In the genomic region with DNA sequence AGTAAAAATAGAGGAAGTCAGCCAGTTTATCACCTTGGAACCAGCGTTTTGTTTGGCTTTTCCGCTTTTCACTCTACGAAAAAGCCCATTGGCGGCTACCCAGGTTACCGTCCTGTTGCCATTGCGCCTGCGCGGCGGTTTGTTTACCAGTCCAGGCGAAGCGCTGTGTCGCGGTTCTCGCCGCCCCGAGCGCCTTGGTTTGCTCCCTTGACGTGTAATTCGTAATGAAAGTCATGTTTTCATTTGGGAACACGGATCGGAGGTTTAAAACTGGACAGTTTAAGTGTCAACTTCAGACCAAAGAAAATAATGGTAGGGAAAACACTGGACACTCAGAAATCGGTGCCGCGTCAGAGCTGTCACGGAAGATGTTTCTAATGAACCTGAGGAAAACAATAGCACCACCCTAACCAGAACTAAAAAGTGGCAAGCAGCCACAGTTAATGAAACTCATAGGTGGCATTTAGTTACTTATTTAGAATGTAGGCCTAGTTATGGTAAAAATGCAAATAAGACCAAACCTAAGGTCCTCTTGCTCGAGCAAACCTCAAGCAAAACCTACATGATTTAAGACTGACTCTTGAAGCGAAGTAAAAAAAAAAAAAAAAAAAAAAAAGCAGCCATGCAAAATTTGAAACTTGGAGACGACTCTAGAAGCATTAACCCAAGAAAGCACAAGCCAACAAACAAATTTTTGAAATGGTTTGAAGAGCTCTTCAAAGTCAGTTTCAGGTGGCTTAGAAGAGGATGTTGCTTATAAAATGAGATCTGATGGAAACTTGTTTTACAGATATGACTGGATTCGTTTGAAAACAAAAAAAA, we compare ENCODE assay signal across 8 cellular contexts. TPM values are rescaled to one million over a fixed set of nuclear protein-coding genes. Genes with fewer than 3 reads are reported as not detected.
A peak's percentile ranks its signal among the peaks of the same experiment; 100 is the strongest.
DNase-seq lines count a peak whose midpoint lies in the region; FAIRE-seq and TF ChIP-seq lines count a peak whose summit lies in the region.

No MANE protein-coding gene starts in this region.

- no peaks in the 10 kb centered on the region for H3K27me3 Mint-ChIP-seq in activated naive CD4-positive, alpha-beta T cell treated with anti-CD3 and anti-CD28 coated beads, Interleukin-2, amount 10 ng/mL, durations not matched to agents 7 days and 5 days

- H3K4me3 Mint-ChIP-seq in activated naive CD4-positive, alpha-beta T cell treated with anti-CD3 and anti-CD28 coated beads, Interleukin-2, amount 10 ng/mL, durations not matched to agents 7 days and 5 days = peak overlapping the region; percentile 81

- DNase-seq in Daoy (ENCODE audit: low read depth) (peak; percentile 92), H54 (ENCODE audit: insufficient read length, low spot score) (peak; percentile 54), LoVo (ENCODE audit: low spot score) (peak; percentile 97), SK-MEL-5 (ENCODE audit: low read depth, low spot score) (peak; percentile 89), globus pallidus (ENCODE audit: low spot score) (peak; percentile 89), occipital lobe (lab: John Stamatoyannopoulos, UW) (peak; percentile 80)
- peak; percentile 95 for DNase-seq in activated naive CD4-positive, alpha-beta T cell treated with anti-CD3 and anti-CD28 coated beads, Interleukin-2, amount 10 ng/mL, durations not matched to agents 7 days and 5 days

- H3K36me3 Mint-ChIP-seq in activated naive CD4-positive, alpha-beta T cell treated with anti-CD3 and anti-CD28 coated beads, Interleukin-2, amount 10 ng/mL, durations not matched to agents 7 days and 5 days = peaks cover 26% of the 10 kb centered on the region

- H3K4me1 Mint-ChIP-seq in activated naive CD4-positive, alpha-beta T cell treated with anti-CD3 and anti-CD28 coated beads, Interleukin-2, amount 10 ng/mL, durations not matched to agents 7 days and 5 days = peaks cover 62% of the 10 kb centered on the region

- in situ Hi-C loops in SK-MEL-5 (cut with HindIII; ENCODE audit: low pct_unique_long_range_greater_than_20kb, low sequenced_read_pairs) = no loop called here

- no peaks in the 10 kb centered on the region for H3K9me3 Mint-ChIP-seq in activated naive CD4-positive, alpha-beta T cell treated with anti-CD3 and anti-CD28 coated beads, Interleukin-2, amount 10 ng/mL, durations not matched to agents 7 days and 5 days

- TF ChIP-seq POLR2A in H54 (IDR thresholded peaks at IDR 0.05; ENCODE audit: low read depth, low read length) = peak; percentile 31; the same call in 1 of the 2 replicates

- CTCF ChIA-PET in activated naive CD4-positive, alpha-beta T cell treated with anti-CD3 and anti-CD28 coated beads, Interleukin-2, amount 10 ng/mL, durations not matched to agents 7 days and 5 days (lab: Charles Lee) = interaction anchor here (0.9 to 1.5 kb wide), 4 partner anchors 18 to 51 kb away, joined by 3 to 4 read pairs (median 4); no protein-coding TSS in a partner anchor

- H3K27ac Mint-ChIP-seq in activated naive CD4-positive, alpha-beta T cell treated with anti-CD3 and anti-CD28 coated beads, Interleukin-2, amount 10 ng/mL, durations not matched to agents 7 days and 5 days = peak overlapping the region; percentile 100

- FAIRE-seq in H54 (lab: Jason Lieb, UNC) = peak; percentile 87

- peak overlapping the region; percentile 99 for H3K27ac ChIP-seq in temporal lobe (ENCODE audit: low read depth, low read length)

RNA-seq across cellular contexts. Expression of a gene that starts 0.8 kb away (rescaled TPM):
- total RNA-seq in Daoy (2014; rRNA removed; shearing (Covaris generic)) = 0.40 TPM in 1 of 2 replicates, not detected in the other
- total RNA-seq in SK-MEL-5 (2014; rRNA removed; shearing (Covaris generic)) = 20.5 and 22.5 TPM in 2 replicates
- 11.9 and 15.7 TPM in 2 replicates for polyA plus RNA-seq in SK-MEL-5 (2015; cell fraction: cytosol; rRNA removed)
- polyA plus RNA-seq in SK-MEL-5 (2015; cell fraction: nucleus; rRNA removed) = 7.7 and 11.1 TPM in 2 replicates
- 24.6 TPM for total RNA-seq in occipital lobe
- 17.0 TPM for total RNA-seq in temporal lobe

RNA-seq across cellular contexts. Expression of a gene that starts 20.4 kb away (rescaled TPM):
- total RNA-seq in Daoy (2014; rRNA removed; shearing (Covaris generic)) = 29.7 and 41.9 TPM in 2 replicates
- 39.7 and 40.6 TPM in 2 replicates for total RNA-seq in SK-MEL-5 (2014; rRNA removed; shearing (Covaris generic))
- 36.1 and 47.0 TPM in 2 replicates for polyA plus RNA-seq in SK-MEL-5 (2015; cell fraction: cytosol; rRNA removed)
- polyA plus RNA-seq in SK-MEL-5 (2015; cell fraction: nucleus; rRNA removed) = 25.2 and 30.4 TPM in 2 replicates
- total RNA-seq in occipital lobe (143 TPM), temporal lobe (107 TPM)

Comparison
In these comparisons a context has a peak if more than half of its experiments do, and no peak if none do; other contexts are left out.
1. Peak in every context shown above with its lines: DNase-seq and H3K27ac ChIP-seq.
2. RNA of a gene that starts 0.8 kb away (total RNA-seq): 24.6 TPM in occipital lobe (single experiment), 20.5 to 22.5 TPM in SK-MEL-5 and 17.0 TPM in temporal lobe (single experiment); 0.40 TPM in Daoy; every median in the first group is over 10 times any median in the second.